8 cellular contexts compared by ENCODE assay signal in the genomic region with DNA sequence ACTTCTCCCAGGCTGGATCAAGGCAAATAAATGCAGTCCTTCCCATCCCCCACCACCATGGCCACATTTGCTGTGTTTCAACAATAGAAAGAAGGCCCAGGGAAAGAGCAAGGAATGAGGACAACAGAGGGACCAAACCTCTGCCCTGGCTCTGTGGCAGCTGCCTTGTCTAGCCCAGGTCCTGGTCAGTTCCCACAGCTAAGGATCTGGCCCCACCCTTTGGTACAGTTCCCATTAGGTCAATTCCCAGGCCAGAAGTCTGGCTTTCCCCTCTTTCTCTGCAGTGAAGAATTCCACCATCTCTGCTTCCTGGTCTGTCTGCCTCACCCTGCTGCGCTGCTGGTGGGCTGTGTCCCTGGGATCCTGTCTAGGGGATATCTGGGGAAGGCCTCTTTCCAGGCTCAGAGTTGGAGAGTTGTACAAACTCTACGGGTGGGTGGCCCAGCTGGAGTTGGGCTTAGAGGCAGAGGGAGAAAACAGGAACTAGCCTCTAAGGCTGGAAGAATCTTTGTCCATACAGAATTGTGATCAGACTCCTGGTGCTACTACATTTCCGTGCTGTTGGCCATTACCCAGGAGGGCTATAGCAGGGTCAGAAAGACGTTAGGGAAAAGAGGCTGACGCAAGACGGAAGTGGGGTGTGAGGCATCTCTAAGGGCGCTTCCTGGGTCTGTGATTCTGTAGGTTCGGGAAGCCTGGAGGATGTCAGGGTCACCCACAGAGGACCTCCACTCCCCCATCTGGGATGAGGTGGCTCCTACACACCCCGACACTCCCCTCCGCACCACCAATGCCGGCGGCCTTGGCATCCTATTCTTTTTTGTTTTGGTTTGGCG. TPM values are rescaled to one million over a fixed set of nuclear protein-coding genes. Genes with fewer than 3 reads are reported as not detected.
DNase-seq lines count a peak whose midpoint lies in the region; ATAC-seq, FAIRE-seq and TF ChIP-seq lines count a peak whose summit lies in the region.

No MANE protein-coding gene starts in this region.

- WGBS in adipose tissue, 3 donors: 26 to 78% (median 30%) methylated on average over 13 of the region's 13 CpGs
- WGBS in small intestine, 3 donors: 61 to 83% (median 82%) methylated on average over 13 of the region's 13 CpGs

- H3K9ac ChIP-seq in iPS-18a (ENCODE audit: low read length): peak overlapping the region; percentile 92

- ATAC-seq in HG03565 (IDR thresholded peaks at IDR 0.05; ENCODE audit: unreplicated experiment) (no peak), HG02852 (IDR thresholded peaks at IDR 0.05; ENCODE audit: unreplicated experiment) (no peak)

- in situ Hi-C loops in G401 (cut with HindIII; ENCODE audit: low sequenced_read_pairs): loop anchor here (25.0 kb wide), 1 partner anchor 186 kb away; no protein-coding TSS in a partner anchor

- H3K36me3 ChIP-seq in iPS-18a (ENCODE audit: control insufficient read depth, low read depth, low read length): peaks cover 9% of the 10 kb centered on the region
- H3K36me3 ChIP-seq in small intestine (ENCODE audit: control insufficient read depth in 2 of 2, insufficient read depth in 2 of 2, low read length in 2 of 2): no peaks in the 10 kb centered on the region

- peak overlapping the region; percentile 85 for H3K4me3 ChIP-seq in AG09309 (ENCODE audit: control insufficient read depth, low read depth, low read length)
- H3K4me3 ChIP-seq in HL-60 (replicated peaks; ENCODE audit: insufficient read depth, low read length): peak overlapping the region; percentile 37
- peak overlapping the region; percentile 97 for H3K4me3 ChIP-seq in iPS-18a (ENCODE audit: low read length)
- H3K4me3 ChIP-seq in small intestine (ENCODE audit: low read depth in 1 of 2, low read length in 2 of 2): no peak overlapping the region

- H3K27me3 ChIP-seq in HL-60 (ENCODE audit: insufficient read depth, poor library complexity, severe bottlenecking) (no peaks in the 10 kb centered on the region), iPS-18a (ENCODE audit: control insufficient read depth, insufficient read depth, low read length) (no peaks in the 10 kb centered on the region), small intestine (ENCODE audit: control insufficient read depth in 2 of 2, insufficient read depth in 2 of 2, low read length in 2 of 2) (no peaks in the 10 kb centered on the region)

- H3K27ac ChIP-seq in HL-60 (replicated peaks): peak overlapping the region; percentile 95
- peak overlapping the region; percentile 97 for H3K27ac ChIP-seq in adipose tissue (ENCODE audit: low read depth, low read length)
- peak overlapping the region; percentile 45 for H3K27ac ChIP-seq in iPS-18a (ENCODE audit: low read length)
- peak overlapping the region; percentile 87 to 98 for H3K27ac ChIP-seq in small intestine (ENCODE audit: low read depth in 1 of 2, low read length in 1 of 2)

- DNase-seq in AG09309 (ENCODE audit: low read depth) (no peak), HL-60 (ENCODE audit: low read depth in 1 of 2, low spot score in 1 of 2) (peak; percentile 57 to 82), small intestine (no peak), G401 (ENCODE audit: low spot score) (no peak)

- H3K4me1 ChIP-seq in iPS-18a (ENCODE audit: control insufficient read depth, low read depth, low read length) (peaks cover 50% of the 10 kb centered on the region), small intestine (ENCODE audit: control insufficient read depth in 2 of 2, insufficient read depth in 1 of 2, low read depth in 1 of 2, low read length in 1 of 2) (peaks cover 0 to 9% of the 10 kb centered on the region in 2 donors)

- H3K9me3 ChIP-seq in iPS-18a (ENCODE audit: control insufficient read depth, low read depth, low read length) (no peaks in the 10 kb centered on the region), small intestine (ENCODE audit: control insufficient read depth, low read depth) (no peaks in the 10 kb centered on the region)

- no peak for FAIRE-seq in small intestine (lab: Jason Lieb, UNC)

- TF ChIP-seq CTCF in AG09309 (IDR thresholded peaks at IDR 0.05; ENCODE audit: control insufficient read depth, insufficient read depth, low read depth, low read length, missing control alignments) (no peak), HL-60 (IDR thresholded peaks at IDR 0.05; ENCODE audit: insufficient read depth, low read length) (no peak)

RNA-seq across cellular contexts. Expression of gene NDUFS2, which starts 1.0 kb away (rescaled TPM):
- polyA plus RNA-seq in adipose tissue (100 to 1,000 TPM in 1 of 3 donors, 10 to 100 TPM in 2; 68.4 to 163 (median 86.3) TPM), small intestine (100 to 1,000 TPM; 113 to 170 (median 128) TPM)
- total RNA-seq in G401 (2014; rRNA removed; shearing (Covaris generic)): 215 and 238 TPM in 2 replicates

RNA-seq across cellular contexts. Expression of gene ADAMTS4, which starts 2.4 kb away (rescaled TPM):
- polyA plus RNA-seq in adipose tissue (100 to 1,000 TPM in 1 of 3 donors, 10 to 100 TPM in 1, 1 to 10 TPM in 1; 5.9 to 188 (median 37.3) TPM), small intestine (1 to 10 TPM in 1 of 3 donors, under 1 TPM in 2; under 0.01 to 7.9 (median 0.27) TPM)
- total RNA-seq in G401 (2014; rRNA removed; shearing (Covaris generic)): 0.43 and 0.95 TPM in 2 replicates

RNA-seq across cellular contexts. Expression of gene FCER1G, which starts 13.9 kb away (rescaled TPM):
- 100 to 1,000 TPM in 2 of 3 donors, 10 to 100 TPM in 1; 28.6 to 258 (median 227) TPM for polyA plus RNA-seq in adipose tissue
- polyA plus RNA-seq in small intestine: 10 to 100 TPM; 11.6 to 79.8 (median 51.6) TPM
- total RNA-seq in G401 (2014; rRNA removed; shearing (Covaris generic)): 0.49 TPM in 1 of 2 replicates, not detected in the other

RNA-seq across cellular contexts. Expression of gene APOA2, which starts 22.2 kb away (rescaled TPM):
- polyA plus RNA-seq in adipose tissue: not detected
- 1 to 10 TPM in 1 of 3 donors, under 1 TPM in 1, not detected in 1; 0.42 to 3.2 TPM for polyA plus RNA-seq in small intestine
- total RNA-seq in G401 (2014; rRNA removed; shearing (Covaris generic)): not detected in 2 replicates

RNA-seq across cellular contexts. Expression of gene B4GALT3, which starts 23.9 kb away (rescaled TPM):
- polyA plus RNA-seq in adipose tissue (10 to 100 TPM; 23.7 to 36.1 (median 26.4) TPM), small intestine (10 to 100 TPM; 16.5 to 34.3 (median 25.1) TPM)
- total RNA-seq in G401 (2014; rRNA removed; shearing (Covaris generic)): 19.4 and 27.9 TPM in 2 replicates

Comparison
In these comparisons a context has a peak if more than half of its experiments do, and no peak if none do; other contexts are left out.
1. DNase-seq: peak in HL-60 (2 of 2); none in AG09309 (single experiment), small intestine (single experiment) and G401 (single experiment).
2. H3K4me3 ChIP-seq: peak in AG09309 (single experiment), HL-60 (single experiment) and iPS-18a (single experiment); none in small intestine (0 of 2).
3. H3K27ac ChIP-seq: peak in every context shown above with its lines; median percentile 97 in adipose tissue; 95 in HL-60; 92 in small intestine; 45 in iPS-18a.